Comparison of ENCODE assay signal across 10 cellular contexts in the genomic region with DNA sequence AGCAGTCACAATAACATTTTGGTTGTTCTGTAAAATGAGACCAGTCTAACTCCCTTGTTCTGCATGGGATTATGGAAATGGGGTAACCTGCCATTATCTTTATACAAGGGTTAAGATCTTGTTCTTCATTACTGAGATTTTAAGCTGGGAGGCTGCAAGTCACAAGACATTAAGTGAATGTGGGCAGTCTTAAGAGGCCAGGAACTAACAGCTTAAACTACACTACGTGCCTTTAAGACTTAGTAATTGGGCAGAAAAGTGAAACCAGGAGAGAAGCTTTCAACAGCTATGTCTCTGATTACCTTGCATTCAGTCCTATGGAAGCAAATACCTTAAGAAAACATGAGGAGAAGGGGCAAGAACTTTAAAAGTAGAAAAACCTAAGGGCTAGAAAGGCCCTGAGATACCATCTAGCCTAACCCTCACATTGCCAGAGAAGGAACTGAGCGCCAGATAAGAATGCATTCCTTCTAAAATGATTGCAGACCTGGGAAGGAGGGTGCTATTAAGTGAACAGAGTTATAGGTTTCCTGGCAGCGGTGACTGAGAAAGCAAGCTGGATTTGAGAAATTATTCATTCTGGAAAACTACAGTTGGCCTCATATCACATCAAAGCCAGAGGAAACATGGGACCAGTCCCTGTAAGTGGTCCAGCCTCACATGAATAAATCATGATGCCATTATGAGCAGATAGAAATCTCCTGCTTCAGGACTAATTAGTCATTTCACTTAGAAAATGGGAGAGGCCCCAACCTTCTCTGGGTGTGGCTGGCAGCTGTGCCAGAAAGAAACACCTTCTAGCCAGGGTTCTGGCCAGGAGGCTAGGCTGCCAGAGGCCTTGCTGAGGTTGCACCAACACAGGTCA. TPM values are rescaled to one million over a fixed set of nuclear protein-coding genes. Genes with fewer than 3 reads are reported as not detected.
DNase-seq lines count a peak whose midpoint lies in the region; ATAC-seq and TF ChIP-seq lines count a peak whose summit lies in the region.
"Had no signal": no experiment of that assay in that cellular context is flagged by ENCODE, and none has a peak within 500 bp of the region (broad histone marks: within the 10 kb centered on the region; RNA-seq: fewer than 3 reads in every experiment).

No MANE protein-coding gene starts in this region.

- H3K4me1 Mint-ChIP-seq in effector memory CD8-positive, alpha-beta T cell (ENCODE audit: low read depth in 2 of 2), result peaks cover 38 to 40% of the 10 kb centered on the region in 2 donors

- H3K27ac Mint-ChIP-seq in effector memory CD8-positive, alpha-beta T cell, result peak overlapping the region; percentile 78 to 99

- no peaks in the 10 kb centered on the region for H3K79me2 ChIP-seq in parathyroid adenoma

- in situ Hi-C loops in Caki2 (cut with HindIII; ENCODE audit: low pct_unique_long_range_greater_than_20kb, low sequenced_read_pairs), result no loop called here

- H3K27ac ChIP-seq in parathyroid adenoma, result no peak overlapping the region

- DNase-seq in Caki2 (ENCODE audit: low read depth), result peak; percentile 61
- DNase-seq in HPDE6-E6E7 (ENCODE audit: extremely low spot score), result peak; percentile 56
- DNase-seq in effector memory CD8-positive, alpha-beta T cell, result no peak
- DNase-seq in NCI-H774 (lab: John Stamatoyannopoulos, UW), result no peak
- DNase-seq: activated T-cell treated with anti-CD3 and anti-CD28 coated beads, Interleukin-2, amount 50 U/mL, for 4 hours; left cardiac atrium; NCI-H1105 had no signal

- peak overlapping the region; percentile 17 for H3K4me2 ChIP-seq in parathyroid adenoma (ENCODE audit: low read length)

- H3K36me3 ChIP-seq in parathyroid adenoma (ENCODE audit: control insufficient read depth, insufficient read depth, low read length), result no peaks in the 10 kb centered on the region

- no peak overlapping the region for H2AFZ ChIP-seq in parathyroid adenoma

- H3K4me3 Mint-ChIP-seq in effector memory CD8-positive, alpha-beta T cell, result peak overlapping the region; percentile 6 to 23
- H3K4me3 Mint-ChIP-seq: activated T-cell treated with anti-CD3 and anti-CD28 coated beads, Interleukin-2, amount 50 U/mL, for 4 hours had no signal

- no peak for TF ChIP-seq CTCF in parathyroid adenoma (IDR thresholded peaks at IDR 0.05)

- H3K4me1 ChIP-seq in parathyroid adenoma, result peaks cover 5% of the 10 kb centered on the region

- no peak for ATAC-seq in effector memory CD8-positive, alpha-beta T cell (replicated peaks)
- ATAC-seq in GM21786 (IDR thresholded peaks at IDR 0.05; ENCODE audit: unreplicated experiment) (no peak), GM18873 (IDR thresholded peaks at IDR 0.05; ENCODE audit: low FRiP score, unreplicated experiment) (no peak)
- ATAC-seq: activated T-cell treated with anti-CD3 and anti-CD28 coated beads, Interleukin-2, amount 50 U/mL, for 4 hours had no signal

- H3K9ac ChIP-seq in parathyroid adenoma, result no peak overlapping the region

- H3K4me3 ChIP-seq in parathyroid adenoma (ENCODE audit: low read depth, low read length), result no peak overlapping the region

- no peaks in the 10 kb centered on the region for H3K9me3 ChIP-seq in parathyroid adenoma (ENCODE audit: control insufficient read depth, low read length)

- H3K27me3 ChIP-seq in parathyroid adenoma (ENCODE audit: control insufficient read depth, insufficient read depth, low read length), result no peaks in the 10 kb centered on the region

- peaks cover 19% of the 10 kb centered on the region for H3K36me3 Mint-ChIP-seq in effector memory CD8-positive, alpha-beta T cell (ENCODE audit: insufficient read depth)

- H3K9me3 Mint-ChIP-seq in effector memory CD8-positive, alpha-beta T cell, result no peaks in the 10 kb centered on the region
- H3K9me3 Mint-ChIP-seq: activated T-cell treated with anti-CD3 and anti-CD28 coated beads, Interleukin-2, amount 50 U/mL, for 4 hours had no signal

- no peaks in the 10 kb centered on the region for H3K27me3 Mint-ChIP-seq in effector memory CD8-positive, alpha-beta T cell

RNA-seq across cellular contexts. Expression of gene DAPK2, which starts 32.9 kb away (rescaled TPM):
- 3.5 and 6.0 TPM in 2 replicates for total RNA-seq in Caki2 (2014; rRNA removed; shearing (Covaris generic); ENCODE audit: low replicate concordance)

Comparison
In these comparisons a context has a peak if more than half of its experiments do, and no peak if none do; other contexts are left out.
1. DNase-seq: peak in Caki2 (single experiment) and HPDE6-E6E7 (single experiment); none in effector memory CD8-positive, alpha-beta T cell (0 of 3) and NCI-H774 (single experiment).